Comparison of ENCODE assay signal across 8 cellular contexts in the genomic region with DNA sequence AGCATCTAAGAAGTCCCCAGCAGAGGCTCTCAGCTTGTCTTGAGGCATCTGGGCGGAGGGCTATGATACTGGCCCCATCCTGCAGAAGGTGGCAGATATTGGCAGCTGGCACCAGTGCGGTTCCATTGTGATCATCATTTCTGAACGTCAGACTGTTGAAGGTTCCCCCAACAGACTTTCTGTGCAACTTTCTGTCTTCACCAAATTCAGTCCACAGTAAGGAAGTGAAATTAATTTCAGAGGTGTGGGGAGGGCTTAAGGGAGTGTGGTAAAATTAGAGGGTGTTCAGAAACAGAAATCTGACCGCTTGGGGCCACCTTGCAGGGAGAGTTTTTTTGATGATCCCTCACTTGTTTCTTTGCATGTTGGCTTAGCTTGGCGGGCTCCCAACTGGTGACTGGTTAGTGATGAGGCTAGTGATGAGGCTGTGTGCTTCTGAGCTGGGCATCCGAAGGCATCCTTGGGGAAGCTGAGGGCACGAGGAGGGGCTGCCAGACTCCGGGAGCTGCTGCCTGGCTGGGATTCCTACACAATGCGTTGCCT. TPM values are rescaled to one million over a fixed set of nuclear protein-coding genes. Genes with fewer than 3 reads are reported as not detected.
A peak's percentile ranks its signal among the peaks of the same experiment; 100 is the strongest.
DNase-seq lines count a peak whose midpoint lies in the region; ATAC-seq and TF ChIP-seq lines count a peak whose summit lies in the region.

A gene with protein sequence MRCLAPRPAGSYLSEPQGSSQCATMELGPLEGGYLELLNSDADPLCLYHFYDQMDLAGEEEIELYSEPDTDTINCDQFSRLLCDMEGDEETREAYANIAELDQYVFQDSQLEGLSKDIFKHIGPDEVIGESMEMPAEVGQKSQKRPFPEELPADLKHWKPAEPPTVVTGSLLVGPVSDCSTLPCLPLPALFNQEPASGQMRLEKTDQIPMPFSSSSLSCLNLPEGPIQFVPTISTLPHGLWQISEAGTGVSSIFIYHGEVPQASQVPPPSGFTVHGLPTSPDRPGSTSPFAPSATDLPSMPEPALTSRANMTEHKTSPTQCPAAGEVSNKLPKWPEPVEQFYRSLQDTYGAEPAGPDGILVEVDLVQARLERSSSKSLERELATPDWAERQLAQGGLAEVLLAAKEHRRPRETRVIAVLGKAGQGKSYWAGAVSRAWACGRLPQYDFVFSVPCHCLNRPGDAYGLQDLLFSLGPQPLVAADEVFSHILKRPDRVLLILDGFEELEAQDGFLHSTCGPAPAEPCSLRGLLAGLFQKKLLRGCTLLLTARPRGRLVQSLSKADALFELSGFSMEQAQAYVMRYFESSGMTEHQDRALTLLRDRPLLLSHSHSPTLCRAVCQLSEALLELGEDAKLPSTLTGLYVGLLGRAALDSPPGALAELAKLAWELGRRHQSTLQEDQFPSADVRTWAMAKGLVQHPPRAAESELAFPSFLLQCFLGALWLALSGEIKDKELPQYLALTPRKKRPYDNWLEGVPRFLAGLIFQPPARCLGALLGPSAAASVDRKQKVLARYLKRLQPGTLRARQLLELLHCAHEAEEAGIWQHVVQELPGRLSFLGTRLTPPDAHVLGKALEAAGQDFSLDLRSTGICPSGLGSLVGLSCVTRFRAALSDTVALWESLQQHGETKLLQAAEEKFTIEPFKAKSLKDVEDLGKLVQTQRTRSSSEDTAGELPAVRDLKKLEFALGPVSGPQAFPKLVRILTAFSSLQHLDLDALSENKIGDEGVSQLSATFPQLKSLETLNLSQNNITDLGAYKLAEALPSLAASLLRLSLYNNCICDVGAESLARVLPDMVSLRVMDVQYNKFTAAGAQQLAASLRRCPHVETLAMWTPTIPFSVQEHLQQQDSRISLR (plus strand): TSS at position 404 of the 543 bp plus-strand sequence. CDS start 129 bp downstream, at position 533.

- H3K27me3 ChIP-seq in SU-DHL-6 (ENCODE audit: low read length), result no peaks in the 10 kb centered on the region
- H3K27me3 ChIP-seq in suprapubic skin, result peaks cover 11% of the 10 kb centered on the region

- BruUV-seq in Calu3 (replicated peaks; lab: Mats Ljungman, UMichigan) (no TSS peak), MCF 10A (replicated peaks; lab: Mats Ljungman, UMichigan) (no TSS peak)

- peak; percentile 71 for DNase-seq in Calu3
- DNase-seq in MCF 10A (ENCODE audit: unreplicated experiment), result peak; percentile 94
- peak; percentile 93 for DNase-seq in medulla oblongata (ENCODE audit: extremely low spot score)
- peak; percentile 85 to 86 for DNase-seq in suprapubic skin (ENCODE audit: low spot score in 2 of 2)
- no peak for DNase-seq in HuH-7 (ENCODE audit: low spot score)

- H3K4me3 Mint-ChIP-seq in Calu3 (ENCODE audit: low read depth, unreplicated experiment) (peak within 1 kb of the TSS; percentile 96), MCF 10A (ENCODE audit: unreplicated experiment) (no peak within 1 kb of the TSS)

- H2AFZ ChIP-seq in SU-DHL-6 (ENCODE audit: low read depth, low read length, severe bottlenecking), result no peak within 1 kb of the TSS

- POLR2A ChIA-PET in MCF 10A (lab: Yijun Ruan, JAX), result interaction anchor here (0.6 to 0.7 kb wide), 2 partner anchors 39 to 133 kb away, joined by 3 read pairs; partner anchors contain the start of gene NUBP1

- H3F3A ChIP-seq in SU-DHL-6 (ENCODE audit: insufficient read depth), result peaks cover 44% of the 10 kb centered on the region

- H3K27ac ChIP-seq in SU-DHL-6 (ENCODE audit: low read depth, low read length), result peak within 1 kb of the TSS; percentile 95
- H3K27ac ChIP-seq in suprapubic skin, result no peak within 1 kb of the TSS

- peak within 1 kb of the TSS; percentile 79 for H3K4me3 ChIP-seq in SU-DHL-6 (ENCODE audit: insufficient read depth, low read length, poor library complexity, severe bottlenecking)
- H3K4me3 ChIP-seq in suprapubic skin, result peak within 1 kb of the TSS; percentile 47

- H3K36me3 Mint-ChIP-seq in Calu3 (ENCODE audit: insufficient read depth, unreplicated experiment) (peaks cover 26% of the 10 kb centered on the region), MCF 10A (ENCODE audit: insufficient read depth, unreplicated experiment) (no peaks in the 10 kb centered on the region)

- peaks cover 62% of the 10 kb centered on the region for H3K4me1 Mint-ChIP-seq in Calu3 (ENCODE audit: low read depth, unreplicated experiment)
- H3K4me1 Mint-ChIP-seq in MCF 10A (ENCODE audit: insufficient read depth, unreplicated experiment), result peaks cover 13% of the 10 kb centered on the region

- TF ChIP-seq POLR2A in suprapubic skin (IDR thresholded peaks at IDR 0.05), result no peak

- H3K9me3 Mint-ChIP-seq in Calu3 (ENCODE audit: low read depth, unreplicated experiment) (no peaks in the 10 kb centered on the region), MCF 10A (ENCODE audit: unreplicated experiment) (no peaks in the 10 kb centered on the region)

- peak within 1 kb of the TSS; percentile 87 for H3K9ac ChIP-seq in SU-DHL-6 (ENCODE audit: low read length)

- intact Hi-C loops in Calu3 (cut with micrococcal nuclease; ENCODE audit: unreplicated experiment), result loop anchor here (2.0 kb wide), 1 partner anchor 42 kb away; no protein-coding TSS in a partner anchor
- intact Hi-C loops in MCF 10A (cut with micrococcal nuclease), result loop anchor here (5.0 kb wide), 2 partner anchors 50 to 135 kb away; partner anchors contain the start of gene NUBP1

- H3K27ac Mint-ChIP-seq in Calu3 (ENCODE audit: unreplicated experiment), result peak within 1 kb of the TSS; percentile 34
- H3K27ac Mint-ChIP-seq in MCF 10A (ENCODE audit: low read depth, unreplicated experiment), result no peak within 1 kb of the TSS

- H3K4me2 ChIP-seq in SU-DHL-6 (ENCODE audit: low read depth, low read length, poor library complexity, severe bottlenecking), result peak within 1 kb of the TSS; percentile 86

- H3K36me3 ChIP-seq in SU-DHL-6 (ENCODE audit: low read length) (no peaks in the 10 kb centered on the region), suprapubic skin (no peaks in the 10 kb centered on the region)

- TF ChIP-seq CTCF in Calu3 (IDR thresholded peaks at IDR 0.05; ENCODE audit: unreplicated experiment) (no peak), SU-DHL-6 (IDR thresholded peaks at IDR 0.05; ENCODE audit: insufficient read depth, low read length, poor library complexity, severe bottlenecking) (no peak), MCF 10A (IDR thresholded peaks at IDR 0.05; ENCODE audit: unreplicated experiment) (no peak), suprapubic skin (IDR thresholded peaks at IDR 0.05) (no peak)

- H3K4me1 ChIP-seq in suprapubic skin, result peaks cover 17% of the 10 kb centered on the region

- CTCF ChIA-PET in Calu3 (lab: Charles Lee) (no interaction called here), MCF 10A (lab: Yijun Ruan, JAX) (interaction anchor here (0.6 to 3.1 kb wide), 5 partner anchors 8 to 562 kb away, joined by 3 to 15 read pairs (median 3); partner anchors contain the start of gene NUBP1)

- H3K9me3 ChIP-seq in SU-DHL-6 (ENCODE audit: insufficient read depth, low read length) (no peaks in the 10 kb centered on the region), suprapubic skin (no peaks in the 10 kb centered on the region)

- no peaks in the 10 kb centered on the region for H4K20me1 ChIP-seq in SU-DHL-6 (ENCODE audit: low read depth, low read length)

- H3K79me2 ChIP-seq in SU-DHL-6 (ENCODE audit: insufficient read depth, low read length), result peaks cover 53% of the 10 kb centered on the region

- no peaks in the 10 kb centered on the region for H3K9me2 ChIP-seq in SU-DHL-6 (replicated peaks; ENCODE audit: insufficient read depth, low read length)

- no peaks in the 10 kb centered on the region for H3K27me3 Mint-ChIP-seq in Calu3 (ENCODE audit: unreplicated experiment)
- peaks cover 40% of the 10 kb centered on the region for H3K27me3 Mint-ChIP-seq in MCF 10A (ENCODE audit: insufficient read depth, unreplicated experiment)

- WGBS in suprapubic skin, result 33% methylated on average over 9 of the region's 9 CpGs

- ATAC-seq in GM19438 (IDR thresholded peaks at IDR 0.05; ENCODE audit: low read depth, unreplicated experiment) (peak; percentile 45), HG03439 (IDR thresholded peaks at IDR 0.05; ENCODE audit: unreplicated experiment) (peak; percentile 55)

- TF ChIP-seq EP300 in suprapubic skin (IDR thresholded peaks at IDR 0.05), result no peak

RNA-seq across cellular contexts. Expression of the gene that starts here (rescaled TPM):
- 16.3 and 22.4 TPM in 2 replicates for total RNA-seq in Calu3 (2022)
- total RNA-seq in MCF 10A (2022), result 0.12 TPM in 1 of 2 replicates, not detected in the other
- total RNA-seq in suprapubic skin, result 10 to 100 TPM in 2 of 4 donors, 1 to 10 TPM in 2; 9.7 to 35.2 (median 18.5) TPM

Comparison
In these comparisons a context has a peak if more than half of its experiments do, and no peak if none do; other contexts are left out.
1. Peak in DNase-seq in MCF 10A; RNA of the gene not detected or under 1 TPM.